ENCODE assay signal across 26 cellular contexts in the genomic region with DNA sequence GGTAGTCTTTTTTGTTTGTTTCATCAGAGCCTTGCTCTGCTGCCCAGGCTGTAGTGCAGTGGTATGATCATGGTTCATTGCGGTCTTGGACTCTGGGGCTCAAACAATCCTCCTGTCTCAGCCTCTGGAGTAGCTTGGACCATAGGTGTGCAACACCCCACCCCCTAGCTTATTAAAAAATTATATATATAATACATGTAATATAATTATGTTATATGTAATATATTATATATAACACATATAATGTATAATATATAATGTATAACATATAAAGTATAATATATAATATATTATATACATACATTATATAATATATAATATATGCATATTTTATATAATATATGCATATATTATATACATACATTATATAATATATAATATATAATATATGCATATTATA. TPM values are rescaled to one million over a fixed set of nuclear protein-coding genes. Genes with fewer than 3 reads are reported as not detected.
DNase-seq lines count a peak whose midpoint lies in the region; ATAC-seq, FAIRE-seq and TF ChIP-seq lines count a peak whose summit lies in the region.
"Had no signal": no experiment of that assay in that cellular context is flagged by ENCODE, and none has a peak within 500 bp of the region (broad histone marks: within the 10 kb centered on the region; RNA-seq: fewer than 3 reads in every experiment).

No MANE protein-coding gene starts in this region.

- no peak overlapping the region for H3K4me3 ChIP-seq in kidney (ENCODE audit: low read length in 2 of 2)
- H3K4me3 ChIP-seq: A549; BLaER1 treated with 17β-estradiol and CSF1 and Interleukin-3, amounts not matched to agents 10 nM and 100 nM; GM12878; GM23248 had no signal

- H3K9me3 ChIP-seq in kidney (ENCODE audit: control insufficient read depth in 1 of 2, low read length in 2 of 2) = no peaks in the 10 kb centered on the region
- H3K9me3 ChIP-seq: A549, BE2C had no signal

- intact Hi-C loops in kidney (cut with DNase I) = no loop called here

- no peaks in the 10 kb centered on the region for H3K4me1 ChIP-seq in kidney (ENCODE audit: control insufficient read depth in 1 of 2, insufficient read depth in 1 of 2, low read depth in 1 of 2, low read length in 2 of 2)
- H3K4me1 ChIP-seq: A549, BE2C had no signal

- no peak for DNase-seq in kidney
- no peak for DNase-seq in DMS53 treated with DMSO at 0.1 percent for 48 hours (lab: John Stamatoyannopoulos, UW; ENCODE audit: unreplicated experiment)
- DNase-seq in DMS53 (lab: John Stamatoyannopoulos, UW) = no peak
- DNase-seq in retina = no peak
- DNase-seq: ACHN; AML-193; BE2C; CD4-positive, alpha-beta T cell; CD8-positive, alpha-beta memory T cell; DMS 273 treated with DMSO at 0.1 percent for 48 hours; DND-41; GDM1; GM23248; H7; HCEC 1CT had no signal

- no peaks in the 10 kb centered on the region for H3K36me3 ChIP-seq in kidney (ENCODE audit: control insufficient read depth in 1 of 2, insufficient read depth in 2 of 2, low read length in 2 of 2)
- H3K36me3 ChIP-seq: BE2C; BLaER1 treated with 17β-estradiol and CSF1 and Interleukin-3, amounts not matched to agents 10 nM and 100 nM had no signal

- no peak overlapping the region for H3K9ac ChIP-seq in kidney (ENCODE audit: low read length in 2 of 2)
- H3K9ac ChIP-seq: BLaER1 treated with 17β-estradiol and CSF1 and Interleukin-3, amounts not matched to agents 10 nM and 100 nM; GM23248 had no signal

- no peak overlapping the region for H3K27ac ChIP-seq in kidney (ENCODE audit: low read depth in 2 of 2, low read length in 2 of 2)
- H3K27ac ChIP-seq: 22Rv1; A549; BLaER1 treated with 17β-estradiol and CSF1 and Interleukin-3, amounts not matched to agents 10 nM and 100 nM; GM23248 had no signal

- TF ChIP-seq CTCF in kidney (IDR thresholded peaks at IDR 0.05; ENCODE audit: borderline replicate concordance, extremely low read depth, insufficient read depth) = no peak

- FAIRE-seq in A204.1 (lab: Jason Lieb, UNC) = peak; percentile 99
- FAIRE-seq in TTC549 (lab: Jason Lieb, UNC) = peak; percentile 99
- FAIRE-seq in colon (lab: Jason Lieb, UNC) = peak; percentile 99
- peak; percentile 99 for FAIRE-seq in kidney (lab: Jason Lieb, UNC)
- FAIRE-seq: A549, D721Med, GM12878, H1 had no signal

- no peak for ATAC-seq in HG02870 (IDR thresholded peaks at IDR 0.05; ENCODE audit: unreplicated experiment)
- ATAC-seq: A549, GM12878 had no signal

RNA-seq across cellular contexts. Expression of gene LHX5, which starts 21.8 kb away (rescaled TPM):
- not detected for total RNA-seq in kidney
- not detected for polyA plus RNA-seq in kidney (ENCODE audit: insufficient read depth, low read depth, low replicate concordance)
- total RNA-seq: CD4-positive, alpha-beta T cell; CD8-positive, alpha-beta memory T cell; GM12878; GM23248 had no signal
- polyA plus RNA-seq: A549; CD14-positive monocyte; CD8-positive, alpha-beta memory T cell; GM23248 had no signal

RNA-seq across cellular contexts. Expression of gene SDSL, which starts 27.7 kb away (rescaled TPM):
- 22.8 TPM for total RNA-seq in kidney
- polyA plus RNA-seq in kidney (ENCODE audit: insufficient read depth, low read depth, low replicate concordance) = 116 TPM
- polyA plus RNA-seq: CD8-positive, alpha-beta memory T cell had no signal

RNA-seq across cellular contexts. Expression of gene SDS, which starts 46.2 kb away (rescaled TPM):
- total RNA-seq in kidney = 1.0 TPM
- not detected for polyA plus RNA-seq in kidney (ENCODE audit: insufficient read depth, low read depth, low replicate concordance)
- total RNA-seq: CD4-positive, alpha-beta T cell; GM23248; H1 had no signal
- polyA plus RNA-seq: CD8-positive, alpha-beta memory T cell; GM12878; GM23248 had no signal
